ENCODE assay signal across 9 cellular contexts in genomic region chr14:77044776-77045569, GRCh38. TPM values are rescaled to one million over a fixed set of nuclear protein-coding genes. Genes with fewer than 3 reads are reported as not detected.
DNase-seq lines count a peak whose midpoint lies in the region; ATAC-seq and TF ChIP-seq lines count a peak whose summit lies in the region.
"Had no signal": no experiment of that assay in that cellular context is flagged by ENCODE, and none has a peak within 500 bp of the region (broad histone marks: within the 10 kb centered on the region; RNA-seq: fewer than 3 reads in every experiment).

No MANE protein-coding gene starts in this region.

- TF ChIP-seq POLR2A in vagina (IDR thresholded peaks at IDR 0.05) (peak in 1 of 2 donors; percentile 5), erythroblast (IDR thresholded peaks at IDR 0.05; ENCODE audit: low read length) (no peak)

- H3K4me1 ChIP-seq in vagina: peaks cover 68% of the 10 kb centered on the region

- CTCF ChIA-PET in activated naive CD4-positive, alpha-beta T cell treated with anti-CD3 and anti-CD28 coated beads for 36 hours (lab: Charles Lee): interaction anchor here (0.7 to 8.5 kb wide), 11 partner anchors 9 to 172 kb away, joined by 3 to 76 read pairs (median 4); no protein-coding TSS in a partner anchor
- CTCF ChIA-PET in activated naive CD4-positive, alpha-beta T cell treated with anti-CD3 and anti-CD28 coated beads, Interleukin-2, amount 10 ng/mL, durations not matched to agents 7 days and 5 days (lab: Charles Lee): interaction anchor here (0.6 to 3.9 kb wide), 9 partner anchors 8 to 134 kb away, joined by 3 to 32 read pairs (median 6); no protein-coding TSS in a partner anchor

- no peaks in the 10 kb centered on the region for H3K36me3 Mint-ChIP-seq in activated naive CD4-positive, alpha-beta T cell treated with anti-CD3 and anti-CD28 coated beads for 36 hours (ENCODE audit: low read depth)
- no peaks in the 10 kb centered on the region for H3K36me3 Mint-ChIP-seq in activated naive CD4-positive, alpha-beta T cell treated with anti-CD3 and anti-CD28 coated beads, Interleukin-2, amount 10 ng/mL, durations not matched to agents 7 days and 5 days
- H3K36me3 Mint-ChIP-seq in stimulated activated effector memory CD8-positive, alpha-beta T cell treated with anti-CD3 and anti-CD28 coated beads, Interleukin-12 subunit alpha, Interleukin-12 subunit beta, amount 100 ng/mL, for 72 hours: peaks cover 10% of the 10 kb centered on the region

- H3K27me3 Mint-ChIP-seq in activated naive CD4-positive, alpha-beta T cell treated with anti-CD3 and anti-CD28 coated beads for 36 hours (ENCODE audit: low read depth): no peaks in the 10 kb centered on the region
- peaks cover 11% of the 10 kb centered on the region for H3K27me3 Mint-ChIP-seq in activated naive CD4-positive, alpha-beta T cell treated with anti-CD3 and anti-CD28 coated beads, Interleukin-2, amount 10 ng/mL, durations not matched to agents 7 days and 5 days

- no peaks in the 10 kb centered on the region for H3K36me3 ChIP-seq in vagina

- peaks cover 63% of the 10 kb centered on the region for H3K4me1 Mint-ChIP-seq in activated naive CD4-positive, alpha-beta T cell treated with anti-CD3 and anti-CD28 coated beads for 36 hours (ENCODE audit: low read depth)
- peaks cover 69% of the 10 kb centered on the region for H3K4me1 Mint-ChIP-seq in activated naive CD4-positive, alpha-beta T cell treated with anti-CD3 and anti-CD28 coated beads, Interleukin-2, amount 10 ng/mL, durations not matched to agents 7 days and 5 days
- H3K4me1 Mint-ChIP-seq in stimulated activated effector memory CD8-positive, alpha-beta T cell treated with anti-CD3 and anti-CD28 coated beads, Interleukin-12 subunit alpha, Interleukin-12 subunit beta, amount 100 ng/mL, for 72 hours: peaks cover 32% of the 10 kb centered on the region

- no peak for ATAC-seq in stimulated activated effector memory CD8-positive, alpha-beta T cell treated with anti-CD3 and anti-CD28 coated beads, Interleukin-12 subunit alpha, Interleukin-12 subunit beta, amount 100 ng/mL, for 72 hours
- ATAC-seq: activated T-cell treated with anti-CD3 and anti-CD28 coated beads, Interleukin-2, amount 50 U/mL, for 72 hours had no signal

- intact Hi-C loops in activated naive CD4-positive, alpha-beta T cell treated with anti-CD3 and anti-CD28 coated beads for 36 hours (cut with micrococcal nuclease): loop anchor here (5.0 kb wide), 2 partner anchors 412 to 1503 kb away; partner anchors contain the start of genes AHSA1 and VIPAS39
- intact Hi-C loops in vagina (cut with DNase I): loop anchor here (5.0 kb wide), 1 partner anchor 128 kb away; no protein-coding TSS in a partner anchor

- no peaks in the 10 kb centered on the region for H3K27me3 ChIP-seq in vagina

- H3K27ac Mint-ChIP-seq in activated naive CD4-positive, alpha-beta T cell treated with anti-CD3 and anti-CD28 coated beads for 36 hours: peak overlapping the region; percentile 99
- no peak overlapping the region for H3K27ac Mint-ChIP-seq in activated naive CD4-positive, alpha-beta T cell treated with anti-CD3 and anti-CD28 coated beads, Interleukin-2, amount 10 ng/mL, durations not matched to agents 7 days and 5 days
- no peak overlapping the region for H3K27ac Mint-ChIP-seq in stimulated activated effector memory CD8-positive, alpha-beta T cell treated with anti-CD3 and anti-CD28 coated beads, Interleukin-12 subunit alpha, Interleukin-12 subunit beta, amount 100 ng/mL, for 72 hours
- H3K27ac Mint-ChIP-seq: activated T-cell treated with anti-CD3 and anti-CD28 coated beads, Interleukin-2, amount 50 U/mL, for 72 hours had no signal

- TF ChIP-seq CTCF in vagina (IDR thresholded peaks at IDR 0.05): no peak

- H3K9me3 ChIP-seq in vagina: no peaks in the 10 kb centered on the region

- no peak for DNase-seq in activated naive CD4-positive, alpha-beta T cell treated with anti-CD3 and anti-CD28 coated beads for 36 hours
- DNase-seq in activated naive CD4-positive, alpha-beta T cell treated with anti-CD3 and anti-CD28 coated beads, Interleukin-2, amount 10 ng/mL, durations not matched to agents 7 days and 5 days: no peak
- DNase-seq in epithelial cell of prostate (ENCODE audit: low read depth, low spot score) (no peak), myocyte (ENCODE audit: low read depth) (peak; percentile 89), vagina (ENCODE audit: extremely low spot score in 2 of 2) (no peak), erythroblast (lab: John Stamatoyannopoulos, UW) (no peak)
- DNase-seq in stimulated activated effector memory CD8-positive, alpha-beta T cell treated with anti-CD3 and anti-CD28 coated beads, Interleukin-12 subunit alpha, Interleukin-12 subunit beta, amount 100 ng/mL, for 72 hours (ENCODE audit: low spot score in 2 of 2): no peak
- DNase-seq in stimulated activated CD4-positive, alpha-beta T cell treated with anti-CD3 and anti-CD28 coated beads, Interleukin-4, amount 100 ng/mL, for 1 hour: no peak
- DNase-seq: activated T-cell treated with anti-CD3 and anti-CD28 coated beads, Interleukin-2, amount 50 U/mL, for 72 hours had no signal

- no peak overlapping the region for H3K4me3 ChIP-seq in vagina

- H3K4me3 Mint-ChIP-seq in activated naive CD4-positive, alpha-beta T cell treated with anti-CD3 and anti-CD28 coated beads for 36 hours: no peak overlapping the region
- no peak overlapping the region for H3K4me3 Mint-ChIP-seq in activated naive CD4-positive, alpha-beta T cell treated with anti-CD3 and anti-CD28 coated beads, Interleukin-2, amount 10 ng/mL, durations not matched to agents 7 days and 5 days
- H3K4me3 Mint-ChIP-seq in stimulated activated effector memory CD8-positive, alpha-beta T cell treated with anti-CD3 and anti-CD28 coated beads, Interleukin-12 subunit alpha, Interleukin-12 subunit beta, amount 100 ng/mL, for 72 hours: no peak overlapping the region
- H3K4me3 Mint-ChIP-seq: activated T-cell treated with anti-CD3 and anti-CD28 coated beads, Interleukin-2, amount 50 U/mL, for 72 hours had no signal

- H3K27ac ChIP-seq in epithelial cell of prostate (peak overlapping the region; percentile 84), vagina (peak overlapping the region; percentile 98)

- H3K9me3 Mint-ChIP-seq in activated naive CD4-positive, alpha-beta T cell treated with anti-CD3 and anti-CD28 coated beads for 36 hours: no peaks in the 10 kb centered on the region
- H3K9me3 Mint-ChIP-seq in activated naive CD4-positive, alpha-beta T cell treated with anti-CD3 and anti-CD28 coated beads, Interleukin-2, amount 10 ng/mL, durations not matched to agents 7 days and 5 days: no peaks in the 10 kb centered on the region
- no peaks in the 10 kb centered on the region for H3K9me3 Mint-ChIP-seq in stimulated activated effector memory CD8-positive, alpha-beta T cell treated with anti-CD3 and anti-CD28 coated beads, Interleukin-12 subunit alpha, Interleukin-12 subunit beta, amount 100 ng/mL, for 72 hours
- H3K9me3 Mint-ChIP-seq: activated T-cell treated with anti-CD3 and anti-CD28 coated beads, Interleukin-2, amount 50 U/mL, for 72 hours had no signal

RNA-seq across cellular contexts. Expression of gene IRF2BPL, which starts 16.5 kb away (rescaled TPM):
- 10 to 100 TPM; 34.8 to 35.2 TPM for total RNA-seq in activated naive CD4-positive, alpha-beta T cell treated with anti-CD3 and anti-CD28 coated beads for 36 hours
- total RNA-seq in myocyte: 78.2 and 114 TPM in 2 replicates
- 43.7 TPM for polyA plus RNA-seq in myocyte (2012)
- 51.1 TPM for total RNA-seq in vagina

RNA-seq across cellular contexts. Expression of gene CIPC, which starts 53.1 kb away (rescaled TPM):
- 1 to 10 TPM; 5.6 to 6.1 TPM for total RNA-seq in activated naive CD4-positive, alpha-beta T cell treated with anti-CD3 and anti-CD28 coated beads for 36 hours
- total RNA-seq in myocyte: 30.7 and 42.9 TPM in 2 replicates
- polyA plus RNA-seq in myocyte (2012): 12.4 TPM
- total RNA-seq in vagina: 43.2 TPM
